Comparison of ENCODE assay signal across 9 cellular contexts in genomic region chr6:146433881-146434741, GRCh38.
DNase-seq lines count a peak whose midpoint lies in the region; ATAC-seq and TF ChIP-seq lines count a peak whose summit lies in the region.
"Had no signal": no experiment of that assay in that cellular context is flagged by ENCODE, and none has a peak within 500 bp of the region (broad histone marks: within the 10 kb centered on the region; RNA-seq: fewer than 3 reads in every experiment).

No MANE protein-coding gene starts in this region.

- ATAC-seq in stimulated activated naive CD8-positive, alpha-beta T cell treated with anti-CD3 and anti-CD28 coated beads, Interleukin-15, amount 100 ng/mL, for 72 hours, result peak; percentile 31
- ATAC-seq in stimulated activated naive CD8-positive, alpha-beta T cell treated with anti-CD3 and anti-CD28 coated beads, Interleukin-15, Interleukin-2, amounts not matched to agents 100 U/mL and 50 U/mL, for 24 hours, result no peak
- ATAC-seq in Right ventricle myocardium superior (ENCODE audit: poor library complexity), result no peak
- ATAC-seq in GM18861 (IDR thresholded peaks at IDR 0.05; ENCODE audit: unreplicated experiment), result no peak
- ATAC-seq in HG03280 (IDR thresholded peaks at IDR 0.05; ENCODE audit: unreplicated experiment), result no peak

- peaks cover 8% of the 10 kb centered on the region for H3K4me1 ChIP-seq in neural progenitor cell
- H3K4me1 ChIP-seq: BLaER1 had no signal

- H3K79me2 ChIP-seq in neural progenitor cell (ENCODE audit: low read depth), result no peaks in the 10 kb centered on the region

- H3K9me3 ChIP-seq in neural progenitor cell (ENCODE audit: low read depth), result no peaks in the 10 kb centered on the region
- H3K9me3 ChIP-seq: BLaER1 had no signal

- no peaks in the 10 kb centered on the region for H3K4me1 Mint-ChIP-seq in stimulated activated naive CD8-positive, alpha-beta T cell treated with anti-CD3 and anti-CD28 coated beads, Interleukin-15, amount 100 ng/mL, for 72 hours
- H3K4me1 Mint-ChIP-seq in neural progenitor cell, result peaks cover 21% of the 10 kb centered on the region

- no peaks in the 10 kb centered on the region for H3K9me3 Mint-ChIP-seq in stimulated activated naive CD8-positive, alpha-beta T cell treated with anti-CD3 and anti-CD28 coated beads, Interleukin-15, amount 100 ng/mL, for 72 hours
- H3K9me3 Mint-ChIP-seq in neural progenitor cell, result no peaks in the 10 kb centered on the region

- no peak overlapping the region for H3K27ac ChIP-seq in neural progenitor cell
- H3K27ac ChIP-seq: BLaER1 had no signal

- no peak overlapping the region for H3K9ac ChIP-seq in neural progenitor cell
- H3K9ac ChIP-seq: BLaER1 had no signal

- H2AFZ ChIP-seq in neural progenitor cell (replicated peaks), result peak overlapping the region; percentile 100

- H3F3A ChIP-seq in neural progenitor cell (ENCODE audit: low read depth), result no peaks in the 10 kb centered on the region

- H3K4me2 ChIP-seq in neural progenitor cell, result peak overlapping the region; percentile 88
- H3K4me2 ChIP-seq: BLaER1 had no signal

- peak overlapping the region; percentile 64 for H3K4me3 ChIP-seq in neural progenitor cell
- H3K4me3 ChIP-seq: BLaER1 had no signal

- no peak overlapping the region for H3K4me3 Mint-ChIP-seq in stimulated activated naive CD8-positive, alpha-beta T cell treated with anti-CD3 and anti-CD28 coated beads, Interleukin-15, amount 100 ng/mL, for 72 hours
- peak overlapping the region; percentile 80 for H3K4me3 Mint-ChIP-seq in neural progenitor cell

- no peaks in the 10 kb centered on the region for H4K20me1 ChIP-seq in neural progenitor cell (ENCODE audit: low read depth)
- H4K20me1 ChIP-seq: BLaER1 had no signal

- H3K27me3 Mint-ChIP-seq in stimulated activated naive CD8-positive, alpha-beta T cell treated with anti-CD3 and anti-CD28 coated beads, Interleukin-15, amount 100 ng/mL, for 72 hours, result peaks cover 40% of the 10 kb centered on the region
- peaks cover 12% of the 10 kb centered on the region for H3K27me3 Mint-ChIP-seq in neural progenitor cell (ENCODE audit: insufficient read depth, low read depth)

- no peak for DNase-seq in stimulated activated naive CD8-positive, alpha-beta T cell treated with anti-CD3 and anti-CD28 coated beads, Interleukin-15, amount 100 ng/mL, for 72 hours
- DNase-seq in stimulated activated naive CD8-positive, alpha-beta T cell treated with anti-CD3 and anti-CD28 coated beads, Interleukin-15, Interleukin-2, amounts not matched to agents 100 U/mL and 50 U/mL, for 24 hours, result no peak
- DNase-seq in Right ventricle myocardium superior (peak; percentile 42), neural progenitor cell (ENCODE audit: low spot score) (peak; percentile 64), NCI-H1092 (lab: John Stamatoyannopoulos, UW) (no peak), NCI-H446 (lab: John Stamatoyannopoulos, UW) (no peak)

- intact Hi-C loops in Right ventricle myocardium superior (cut with DNase I), result no loop called here

- H3K27me3 ChIP-seq in neural progenitor cell, result peaks cover 42% of the 10 kb centered on the region
- H3K27me3 ChIP-seq: BLaER1 had no signal

- no peaks in the 10 kb centered on the region for H3K36me3 ChIP-seq in neural progenitor cell
- H3K36me3 ChIP-seq: BLaER1 had no signal

- H3K27ac Mint-ChIP-seq in stimulated activated naive CD8-positive, alpha-beta T cell treated with anti-CD3 and anti-CD28 coated beads, Interleukin-15, amount 100 ng/mL, for 72 hours, result no peak overlapping the region
- H3K27ac Mint-ChIP-seq in neural progenitor cell, result peak overlapping the region; percentile 62

- no peaks in the 10 kb centered on the region for H3K36me3 Mint-ChIP-seq in neural progenitor cell

- no peak for TF ChIP-seq CTCF in neural progenitor cell (IDR thresholded peaks at IDR 0.05)

Comparison
In these comparisons a context has a peak if more than half of its experiments do, and no peak if none do; other contexts are left out.
1. DNase-seq: peak in Right ventricle myocardium superior (single experiment) and neural progenitor cell (single experiment); none in stimulated activated naive CD8-positive, alpha-beta T cell treated with anti-CD3 and anti-CD28 coated beads, Interleukin-15, amount 100 ng/mL, for 72 hours (0 of 2), stimulated activated naive CD8-positive, alpha-beta T cell treated with anti-CD3 and anti-CD28 coated beads, Interleukin-15, Interleukin-2, amounts not matched to agents 100 U/mL and 50 U/mL, for 24 hours (single experiment), NCI-H1092 (single experiment) and NCI-H446 (0 of 2).